ENCODE assay signal across 1 cellular context in the genomic region with DNA sequence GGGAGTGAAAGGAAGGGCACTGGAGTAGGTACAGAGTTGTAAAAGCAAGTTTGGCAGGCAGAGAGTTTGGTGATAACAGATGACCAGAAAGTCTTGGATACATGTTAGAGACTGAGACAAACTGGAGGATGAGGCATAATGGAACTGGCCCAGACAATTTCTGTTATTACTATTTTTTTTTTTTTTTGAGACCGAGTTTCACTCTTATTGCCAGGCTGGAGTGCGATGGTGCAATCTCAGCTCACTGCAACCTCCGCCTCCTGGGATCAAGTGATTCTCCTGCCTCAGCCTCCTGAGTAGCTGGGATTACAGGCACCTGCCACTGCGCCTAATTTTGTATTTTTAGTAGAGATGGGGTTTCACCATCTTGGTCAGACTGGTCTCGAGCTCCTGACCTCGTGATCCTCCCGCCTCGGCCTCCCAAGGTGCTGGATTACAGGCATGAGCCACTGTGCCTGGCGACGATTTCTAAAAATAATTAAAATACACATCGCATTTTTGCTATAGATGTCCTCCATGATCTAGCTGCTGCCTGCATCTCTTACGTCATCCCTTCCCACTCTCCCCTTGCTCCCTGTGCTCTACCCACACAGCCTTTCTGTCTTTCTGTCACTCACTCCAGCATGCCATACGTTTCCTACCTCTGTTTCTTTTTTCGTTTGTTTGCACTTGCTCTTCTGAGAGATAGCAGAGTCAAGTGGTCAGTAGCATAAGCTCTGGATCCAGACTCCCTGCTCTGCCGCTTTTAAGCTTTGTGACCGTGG.
TF ChIP-seq lines count a peak whose summit lies in the region.

No MANE protein-coding gene starts in this region.

TF ChIP-seq in K562, 482 proteins besides CTCF, POLR2A, EP300 and RAD21:
- TF ChIP-seq EGR1 (conservative IDR thresholded peaks at IDR 0.05): no peak
- no peak for TF ChIP-seq TGIF2 (CRISPR knock-in tag; IDR thresholded peaks at IDR 0.05)
- TF ChIP-seq HMG20B (CRISPR knock-in tag; IDR thresholded peaks at IDR 0.05): no peak
- TF ChIP-seq NCOA6 (IDR thresholded peaks at IDR 0.05): no peak
- 0 out of 2 replicates have a peak, but pooled peaks have one; percentile 14 for TF ChIP-seq ATF3 (IDR thresholded peaks at IDR 0.05)
- TF ChIP-seq ATF3 (CRISPR knock-in tag; conservative IDR thresholded peaks at IDR 0.05): no peak
- TF ChIP-seq ZFP30 (CRISPR knock-in tag; IDR thresholded peaks at IDR 0.05; ENCODE audit: borderline replicate concordance): no peak
- TF ChIP-seq RFX1 (IDR thresholded peaks at IDR 0.05): no peak
- no peak for TF ChIP-seq ESRRA (IDR thresholded peaks at IDR 0.05; ENCODE audit: borderline replicate concordance, low read depth)
